11 cellular contexts compared by ENCODE assay signal in the genomic region with DNA sequence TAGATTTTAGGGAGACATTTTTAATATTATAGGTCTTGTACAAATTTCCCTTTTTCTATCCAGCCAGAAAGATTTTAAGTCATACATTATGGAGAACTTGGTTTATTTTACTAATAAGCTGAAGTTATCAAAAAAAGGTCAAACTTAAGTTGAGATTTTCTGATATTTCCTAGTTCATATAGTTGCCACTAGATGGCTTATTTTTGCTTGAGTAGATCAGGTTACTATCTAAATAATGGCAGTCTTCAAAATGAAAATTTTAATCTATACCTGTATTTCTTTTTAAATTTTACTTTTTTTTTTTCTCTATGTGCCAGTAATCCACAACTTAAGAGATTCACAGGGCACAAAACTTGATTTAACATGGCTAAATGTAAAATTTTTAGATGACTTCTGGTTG. TPM values are rescaled to one million over a fixed set of nuclear protein-coding genes. Genes with fewer than 3 reads are reported as not detected.
DNase-seq lines count a peak whose midpoint lies in the region; ATAC-seq and TF ChIP-seq lines count a peak whose summit lies in the region.
"Had no signal": no experiment of that assay in that cellular context is flagged by ENCODE, and none has a peak within 500 bp of the region (broad histone marks: within the 10 kb centered on the region; RNA-seq: fewer than 3 reads in every experiment).

No MANE protein-coding gene starts in this region.

- no peaks in the 10 kb centered on the region for H3K36me3 ChIP-seq in body of pancreas (replicated peaks in 1 of 2; ENCODE audit: insufficient read depth in 1 of 2, low read depth in 2 of 2)

- H3K4me1 ChIP-seq in body of pancreas, result no peaks in the 10 kb centered on the region

- DNase-seq in DMS 273 (lab: John Stamatoyannopoulos, UW; ENCODE audit: unreplicated experiment) (peak; percentile 29), DMS 273 treated with DMSO at 0.1 percent for 48 hours (lab: John Stamatoyannopoulos, UW) (no peak), Kasumi-1 (lab: John Stamatoyannopoulos, UW) (peak; percentile 17 to 41), body of pancreas (no peak), hepatic stellate cell (ENCODE audit: low spot score) (no peak), SK-N-DZ (ENCODE audit: low spot score) (no peak)
- DNase-seq: activated naive CD4-positive, alpha-beta T cell had no signal

- H3K9me3 ChIP-seq in body of pancreas, result no peaks in the 10 kb centered on the region

- H3K36me3 Mint-ChIP-seq in nephron (ENCODE audit: low read depth), result peaks cover 54% of the 10 kb centered on the region

- TF ChIP-seq POLR2A in body of pancreas (IDR thresholded peaks at IDR 0.05), result no peak

- no peaks in the 10 kb centered on the region for H3K27me3 ChIP-seq in body of pancreas

- H3K9me3 Mint-ChIP-seq in nephron, result no peaks in the 10 kb centered on the region
- H3K9me3 Mint-ChIP-seq: stimulated activated effector memory CD8-positive, alpha-beta T cell treated with anti-CD3 and anti-CD28 coated beads, Interleukin-12 subunit alpha, Interleukin-12 subunit beta, amount 100 ng/mL, for 72 hours; T-helper 1 cell treated with Interleukin-12 subunit alpha and Interleukin-12 subunit beta and Interleukin-4 antibody, amounts not matched to agents 30 μg/mL and 1 μg/mL, for 36 hours had no signal

- ATAC-seq in body of pancreas, result no peak
- no peak for ATAC-seq in GM19395 (IDR thresholded peaks at IDR 0.05; ENCODE audit: unreplicated experiment)
- ATAC-seq: stimulated activated effector memory CD8-positive, alpha-beta T cell treated with anti-CD3 and anti-CD28 coated beads, Interleukin-12 subunit alpha, Interleukin-12 subunit beta, amount 100 ng/mL, for 72 hours had no signal

- no peak overlapping the region for H3K27ac ChIP-seq in body of pancreas

- H3K4me1 Mint-ChIP-seq in nephron, result no peaks in the 10 kb centered on the region
- H3K4me1 Mint-ChIP-seq: stimulated activated effector memory CD8-positive, alpha-beta T cell treated with anti-CD3 and anti-CD28 coated beads, Interleukin-12 subunit alpha, Interleukin-12 subunit beta, amount 100 ng/mL, for 72 hours had no signal

- TF ChIP-seq CTCF in body of pancreas (IDR thresholded peaks at IDR 0.05) (peak in 6 of 7 experiments; percentile 12 to 40 (median 28)), nephron (IDR thresholded peaks at IDR 0.05; ENCODE audit: unreplicated experiment in 3 of 3) (peak; percentile 29 to 47 (median 43))

- H3K27me3 Mint-ChIP-seq in nephron (ENCODE audit: low read depth), result no peaks in the 10 kb centered on the region

- H3K4me3 ChIP-seq in body of pancreas, result no peak overlapping the region

- intact Hi-C loops in body of pancreas (cut with DNase I), result no loop called here

- H3K27ac Mint-ChIP-seq in nephron, result no peak overlapping the region
- H3K27ac Mint-ChIP-seq: stimulated activated effector memory CD8-positive, alpha-beta T cell treated with anti-CD3 and anti-CD28 coated beads, Interleukin-12 subunit alpha, Interleukin-12 subunit beta, amount 100 ng/mL, for 72 hours; T-helper 1 cell treated with Interleukin-12 subunit alpha and Interleukin-12 subunit beta and Interleukin-4 antibody, amounts not matched to agents 30 μg/mL and 1 μg/mL, for 36 hours had no signal

- H3K4me3 Mint-ChIP-seq in nephron, result no peak overlapping the region
- H3K4me3 Mint-ChIP-seq: stimulated activated effector memory CD8-positive, alpha-beta T cell treated with anti-CD3 and anti-CD28 coated beads, Interleukin-12 subunit alpha, Interleukin-12 subunit beta, amount 100 ng/mL, for 72 hours; T-helper 1 cell treated with Interleukin-12 subunit alpha and Interleukin-12 subunit beta and Interleukin-4 antibody, amounts not matched to agents 30 μg/mL and 1 μg/mL, for 36 hours had no signal

RNA-seq across cellular contexts. Expression of gene USP9X, which starts 52.3 kb away (rescaled TPM):
- total RNA-seq in body of pancreas, result 10 to 100 TPM; 51.1 to 58.4 TPM
- polyA plus RNA-seq in SK-N-DZ (2014; cell fraction: cytosol; rRNA removed), result 22.7 and 26.4 TPM in 2 replicates
- polyA plus RNA-seq in SK-N-DZ (2014; cell fraction: nucleus; rRNA removed), result 20.9 and 25.1 TPM in 2 replicates

Comparison
In these comparisons a context has a peak if more than half of its experiments do, and no peak if none do; other contexts are left out.
1. DNase-seq: peak in DMS 273 (single experiment) and Kasumi-1 (2 of 2); none in DMS 273 treated with DMSO at 0.1 percent for 48 hours (single experiment), body of pancreas (0 of 4), hepatic stellate cell (single experiment) and SK-N-DZ (single experiment).